Comparison of ENCODE assay signal across 2 cellular contexts in genomic region chr12:24746021-24746671, GRCh38.
TF ChIP-seq lines count a peak whose summit lies in the region.

No MANE protein-coding gene starts in this region.

TF ChIP-seq in HepG2, 621 proteins besides CTCF, POLR2A, EP300 and RAD21:
- TF ChIP-seq MYPOP (CRISPR knock-in tag; IDR thresholded peaks at IDR 0.05), result no peak
- no peak for TF ChIP-seq NFATC3 (CRISPR knock-in tag; IDR thresholded peaks at IDR 0.05)
- TF ChIP-seq ZNF260 (CRISPR knock-in tag; IDR thresholded peaks at IDR 0.05; ENCODE audit: borderline replicate concordance, low read depth), result no peak
- peak in 1 of 2 experiments; percentile 66; a peak in 3 of 4 replicates for TF ChIP-seq MAFK (conservative IDR thresholded peaks at IDR 0.05 in 1 of 2, IDR thresholded peaks at IDR 0.05 in 1 of 2; ENCODE audit: low read length in 2 of 2)
- TF ChIP-seq MAFF (IDR thresholded peaks at IDR 0.05; ENCODE audit: low read depth, low read length), result peak; percentile 2; the same call in 1 of the 2 replicates
TF ChIP-seq in HepG2: peak in this region for 2.

TF ChIP-seq in K562, 482 proteins besides CTCF, POLR2A, EP300 and RAD21 (continued from another document):
- no peak for TF ChIP-seq PCBP2 (IDR thresholded peaks at IDR 0.05; ENCODE audit: low read depth, low read length, poor library complexity, severe bottlenecking)
- TF ChIP-seq ZNF316 (IDR thresholded peaks at IDR 0.05), result peak; percentile 22; the same call in 1 of the 2 replicates
- no peak for TF ChIP-seq HDAC1 (IDR thresholded peaks at IDR 0.05)
- TF ChIP-seq ZNF143 (CRISPR knock-in tag; IDR thresholded peaks at IDR 0.05), result no peak
